ENCODE assay signal across 11 cellular contexts in the genomic region with DNA sequence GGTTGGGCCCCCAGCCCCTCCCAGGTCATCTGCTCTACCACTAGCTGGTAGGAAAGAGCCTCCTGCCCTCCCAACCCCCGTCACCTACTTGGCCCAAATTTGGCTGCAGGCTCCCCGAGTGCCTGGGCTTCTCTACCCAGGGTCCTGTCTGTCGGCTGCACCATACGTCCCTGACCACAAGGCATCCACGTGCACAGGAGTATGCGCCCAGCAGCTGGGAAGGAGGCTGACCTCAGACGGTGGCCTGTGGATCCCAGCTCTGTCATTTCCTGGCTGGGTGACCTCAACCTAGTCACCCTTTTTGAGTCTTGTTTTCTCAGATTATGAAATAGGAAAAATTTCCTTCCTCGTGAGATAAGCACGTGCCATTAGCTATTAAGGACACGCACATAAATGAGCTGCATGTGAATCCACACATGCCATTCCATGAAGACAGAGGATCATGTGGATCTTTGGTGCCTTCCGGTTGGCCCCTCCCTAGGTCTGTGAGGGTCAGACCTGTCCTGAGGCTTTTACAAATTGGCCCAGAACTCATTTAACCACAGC. TPM values are rescaled to one million over a fixed set of nuclear protein-coding genes. Genes with fewer than 3 reads are reported as not detected.
DNase-seq lines count a peak whose midpoint lies in the region; ATAC-seq and TF ChIP-seq lines count a peak whose summit lies in the region.
"Had no signal": no experiment of that assay in that cellular context is flagged by ENCODE, and none has a peak within 500 bp of the region (broad histone marks: within the 10 kb centered on the region; RNA-seq: fewer than 3 reads in every experiment).

No MANE protein-coding gene starts in this region.

- no peaks in the 10 kb centered on the region for H3K27me3 Mint-ChIP-seq in nephron progenitor cell (ENCODE audit: low read depth, poor library complexity)
- no peaks in the 10 kb centered on the region for H3K27me3 Mint-ChIP-seq in activated naive CD4-positive, alpha-beta T cell treated with anti-CD3 and anti-CD28 coated beads, Interleukin-2, amount 10 ng/mL, durations not matched to agents 7 days and 5 days
- H3K27me3 Mint-ChIP-seq: activated naive CD4-positive, alpha-beta T cell treated with anti-CD3 and anti-CD28 coated beads, Interleukin-2, amount 50 U/mL, for 24 hours had no signal

- no peaks in the 10 kb centered on the region for H3K4me1 Mint-ChIP-seq in nephron progenitor cell
- H3K4me1 Mint-ChIP-seq in activated naive CD4-positive, alpha-beta T cell treated with anti-CD3 and anti-CD28 coated beads, Interleukin-2, amount 10 ng/mL, durations not matched to agents 7 days and 5 days: no peaks in the 10 kb centered on the region
- H3K4me1 Mint-ChIP-seq: activated naive CD4-positive, alpha-beta T cell treated with anti-CD3 and anti-CD28 coated beads, Interleukin-2, amount 50 U/mL, for 24 hours had no signal

- TF ChIP-seq CTCF in fibroblast of villous mesenchyme (IDR thresholded peaks at IDR 0.05; ENCODE audit: insufficient read depth, low read depth, low read length): no peak
- TF ChIP-seq CTCF in nephron progenitor cell (IDR thresholded peaks at IDR 0.05): no peak

- no peak overlapping the region for H3K4me3 ChIP-seq in fibroblast of villous mesenchyme (ENCODE audit: low read depth, low read length)
- H3K4me3 ChIP-seq: psoas muscle had no signal

- no peak for ATAC-seq in HG03280 (IDR thresholded peaks at IDR 0.05; ENCODE audit: unreplicated experiment)
- no peak for ATAC-seq in activated CD4-positive, CD25-positive, alpha-beta regulatory T cell treated with anti-CD3 and anti-CD28 coated beads, Interleukin-2, amount 50 U/mL, for 24 hours

- H3K27ac Mint-ChIP-seq in nephron progenitor cell: peak overlapping the region; percentile 54
- no peak overlapping the region for H3K27ac Mint-ChIP-seq in activated naive CD4-positive, alpha-beta T cell treated with anti-CD3 and anti-CD28 coated beads, Interleukin-2, amount 10 ng/mL, durations not matched to agents 7 days and 5 days
- H3K27ac Mint-ChIP-seq: activated naive CD4-positive, alpha-beta T cell treated with anti-CD3 and anti-CD28 coated beads, Interleukin-2, amount 50 U/mL, for 24 hours had no signal

- peak; percentile 19 for DNase-seq in EH (ENCODE audit: low read depth)
- DNase-seq in UCSD-AML1 (lab: John Stamatoyannopoulos, UW; ENCODE audit: unreplicated experiment): peak; percentile 43
- peak; percentile 81 for DNase-seq in fibroblast of villous mesenchyme (ENCODE audit: low read depth)
- no peak for DNase-seq in nephron progenitor cell
- no peak for DNase-seq in activated CD4-positive, alpha-beta T cell treated with anti-CD3 and anti-CD28 coated beads for 1 hour
- DNase-seq in activated naive CD4-positive, alpha-beta T cell treated with anti-CD3 and anti-CD28 coated beads, Interleukin-2, amount 10 ng/mL, durations not matched to agents 7 days and 5 days: no peak
- DNase-seq: hippocampal formation, psoas muscle had no signal

- H3K4me3 Mint-ChIP-seq in nephron progenitor cell: no peak overlapping the region
- no peak overlapping the region for H3K4me3 Mint-ChIP-seq in activated naive CD4-positive, alpha-beta T cell treated with anti-CD3 and anti-CD28 coated beads, Interleukin-2, amount 10 ng/mL, durations not matched to agents 7 days and 5 days
- H3K4me3 Mint-ChIP-seq: activated naive CD4-positive, alpha-beta T cell treated with anti-CD3 and anti-CD28 coated beads, Interleukin-2, amount 50 U/mL, for 24 hours had no signal

- H3K9me3 Mint-ChIP-seq in nephron progenitor cell: no peaks in the 10 kb centered on the region
- H3K9me3 Mint-ChIP-seq in activated naive CD4-positive, alpha-beta T cell treated with anti-CD3 and anti-CD28 coated beads, Interleukin-2, amount 10 ng/mL, durations not matched to agents 7 days and 5 days: no peaks in the 10 kb centered on the region
- H3K9me3 Mint-ChIP-seq: activated naive CD4-positive, alpha-beta T cell treated with anti-CD3 and anti-CD28 coated beads, Interleukin-2, amount 50 U/mL, for 24 hours had no signal

- CTCF ChIA-PET in activated naive CD4-positive, alpha-beta T cell treated with anti-CD3 and anti-CD28 coated beads, Interleukin-2, amount 10 ng/mL, durations not matched to agents 7 days and 5 days (lab: Charles Lee): interaction anchor here (1.0 to 2.1 kb wide), 4 partner anchors 12 to 45 kb away, joined by 3 to 10 read pairs (median 6); a partner anchor contains a TSS

- peaks cover 4% of the 10 kb centered on the region for H3K36me3 Mint-ChIP-seq in nephron progenitor cell (ENCODE audit: low read depth)
- H3K36me3 Mint-ChIP-seq in activated naive CD4-positive, alpha-beta T cell treated with anti-CD3 and anti-CD28 coated beads, Interleukin-2, amount 10 ng/mL, durations not matched to agents 7 days and 5 days: peaks cover 15% of the 10 kb centered on the region

RNA-seq across cellular contexts. Expression of a gene that starts 13.7 kb away (rescaled TPM):
- total RNA-seq in fibroblast of villous mesenchyme: 124 and 144 TPM in 2 replicates

RNA-seq across cellular contexts. Expression of a gene that starts 14.2 kb away (rescaled TPM):
- total RNA-seq in fibroblast of villous mesenchyme: 45.7 and 59.2 TPM in 2 replicates

RNA-seq across cellular contexts. Expression of a gene that starts 15.0 kb away (rescaled TPM):
- total RNA-seq in fibroblast of villous mesenchyme: 22.9 and 23.7 TPM in 2 replicates

RNA-seq across cellular contexts. Expression of a gene that starts 15.1 kb away (rescaled TPM):
- 252 and 335 TPM in 2 replicates for total RNA-seq in fibroblast of villous mesenchyme

RNA-seq across cellular contexts. Expression of a gene that starts 44.4 kb away (rescaled TPM):
- 10.6 and 14.2 TPM in 2 replicates for total RNA-seq in fibroblast of villous mesenchyme

Comparison
In these comparisons a context has a peak if more than half of its experiments do, and no peak if none do; other contexts are left out.
1. DNase-seq: peak in EH (single experiment), UCSD-AML1 (single experiment) and fibroblast of villous mesenchyme (single experiment); none in nephron progenitor cell (single experiment), activated CD4-positive, alpha-beta T cell treated with anti-CD3 and anti-CD28 coated beads for 1 hour (single experiment) and activated naive CD4-positive, alpha-beta T cell treated with anti-CD3 and anti-CD28 coated beads, Interleukin-2, amount 10 ng/mL, durations not matched to agents 7 days and 5 days (single experiment).